14 cellular contexts compared by ENCODE assay signal in the genomic region with DNA sequence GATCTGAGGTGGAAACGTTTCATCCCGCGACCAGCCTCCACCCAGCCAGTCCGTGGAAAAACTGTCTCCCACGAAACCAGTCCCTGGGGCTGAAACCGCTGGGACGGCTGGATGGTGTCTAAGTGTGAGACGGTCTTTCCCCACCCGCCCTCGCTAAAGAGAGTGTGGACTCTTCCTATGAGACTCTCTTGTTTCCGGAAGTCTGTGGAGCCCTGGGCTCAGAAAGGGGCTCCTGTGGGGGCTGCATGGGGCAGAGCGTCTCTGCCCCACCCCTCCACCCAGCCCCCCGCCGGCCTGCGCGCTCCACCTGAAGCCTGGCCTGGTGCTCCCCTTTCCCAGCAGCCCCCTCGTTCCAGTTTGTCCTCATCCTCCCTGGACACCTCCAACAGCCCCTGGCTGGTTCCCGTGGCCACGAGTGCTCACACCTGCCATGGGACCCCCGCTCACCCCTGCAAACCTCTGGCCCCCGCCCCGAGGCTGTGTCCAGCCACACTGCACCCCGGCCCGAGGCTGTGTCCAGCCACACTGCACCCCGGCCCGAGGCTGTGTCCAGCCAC. TPM values are rescaled to one million over a fixed set of nuclear protein-coding genes. Genes with fewer than 3 reads are reported as not detected.
"Had no signal": no experiment of that assay in that cellular context is flagged by ENCODE, and none has a peak within 500 bp of the region (broad histone marks: within the 10 kb centered on the region; RNA-seq: fewer than 3 reads in every experiment).

No MANE protein-coding gene starts in this region.

- DNase-seq: activated CD4-positive, alpha-beta T cell treated with anti-CD3 and anti-CD28 coated beads for 1 hour; activated CD8-positive, alpha-beta memory T cell treated with anti-CD3 and anti-CD28 coated beads for 24 hours; activated T-cell treated with anti-CD3 and anti-CD28 coated beads, Interleukin-2, amount 50 U/mL, for 72 hours; cerebellar nuclear complex; effector CD4-positive, alpha-beta T cell; immature natural killer cell; lower lobe of right lung; natural killer cell; stimulated activated CD4-positive, alpha-beta T cell treated with anti-CD3 and anti-CD28 coated beads, Interleukin-4, amount 100 ng/mL, for 24 hours; stomach; WERI-Rb-1 had no signal

- H3K27ac ChIP-seq: gastroesophageal sphincter, heart left ventricle, lower lobe of right lung, stomach, WERI-Rb-1 had no signal

- H3K4me3 ChIP-seq: gastroesophageal sphincter, heart left ventricle, lower lobe of right lung, smooth muscle cell, stomach had no signal

- H3K4me2 ChIP-seq: smooth muscle cell had no signal

- H3K4me1 ChIP-seq: gastroesophageal sphincter, heart left ventricle, lower lobe of right lung had no signal

- H3K36me3 ChIP-seq: gastroesophageal sphincter, heart left ventricle, lower lobe of right lung, stomach, WERI-Rb-1 had no signal

- H3K9me3 ChIP-seq: gastroesophageal sphincter, heart left ventricle, lower lobe of right lung, stomach had no signal

RNA-seq across cellular contexts. Expression of gene CFAP46, which starts 28.7 kb away (rescaled TPM):
- polyA plus RNA-seq: immature natural killer cell had no signal
